In genomic region chr12:104455594-104456416, GRCh38 we compare ENCODE assay signal across 8 cellular contexts. TPM values are rescaled to one million over a fixed set of nuclear protein-coding genes. Genes with fewer than 3 reads are reported as not detected.
DNase-seq lines count a peak whose midpoint lies in the region; ATAC-seq and TF ChIP-seq lines count a peak whose summit lies in the region.

No MANE protein-coding gene starts in this region.

- no peak overlapping the region for H3K27ac ChIP-seq in SU-DHL-6 (ENCODE audit: low read depth, low read length)
- H3K27ac ChIP-seq in rectal smooth muscle tissue (ENCODE audit: low read depth, low read length) = peak overlapping the region; percentile 31

- H3K4me1 ChIP-seq in rectal smooth muscle tissue (ENCODE audit: control insufficient read depth, insufficient read depth, low read length) = peaks cover 2% of the 10 kb centered on the region

- no peak for DNase-seq in GM12865 (ENCODE audit: low read depth)
- DNase-seq in fibroblast of mammary gland (ENCODE audit: low read depth) = no peak
- DNase-seq in kidney tubule cell (ENCODE audit: low spot score) = no peak
- no peak for DNase-seq in dermis blood vessel endothelial cell

- H2AFZ ChIP-seq in SU-DHL-6 (ENCODE audit: low read depth, low read length, severe bottlenecking) = no peak overlapping the region

- H3K9me2 ChIP-seq in SU-DHL-6 (replicated peaks; ENCODE audit: insufficient read depth, low read length) = no peaks in the 10 kb centered on the region

- H3K4me2 ChIP-seq in SU-DHL-6 (ENCODE audit: low read depth, low read length, poor library complexity, severe bottlenecking) = peak overlapping the region; percentile 84

- H3K27me3 ChIP-seq in SU-DHL-6 (ENCODE audit: low read length) = no peaks in the 10 kb centered on the region
- peaks cover 2% of the 10 kb centered on the region for H3K27me3 ChIP-seq in rectal smooth muscle tissue (ENCODE audit: control insufficient read depth, insufficient read depth, low read length)

- H4K20me1 ChIP-seq in SU-DHL-6 (ENCODE audit: low read depth, low read length) = no peaks in the 10 kb centered on the region

- 0 out of 2 replicates have a peak, but pooled peaks cover 3% of the 10 kb centered on the region for H3K9me3 ChIP-seq in SU-DHL-6 (ENCODE audit: insufficient read depth, low read length)

- H3F3A ChIP-seq in SU-DHL-6 (ENCODE audit: insufficient read depth) = no peaks in the 10 kb centered on the region

- no peak overlapping the region for H3K9ac ChIP-seq in SU-DHL-6 (ENCODE audit: low read length)
- peak overlapping the region; percentile 60 for H3K9ac ChIP-seq in rectal smooth muscle tissue (ENCODE audit: low read length)

- no peaks in the 10 kb centered on the region for H3K36me3 ChIP-seq in SU-DHL-6 (ENCODE audit: low read length)
- H3K36me3 ChIP-seq in rectal smooth muscle tissue (ENCODE audit: control insufficient read depth, insufficient read depth, low read length) = no peaks in the 10 kb centered on the region

- H3K4me3 ChIP-seq in GM12865 (ENCODE audit: low read depth, low read length) (peak overlapping the region; percentile 79), SU-DHL-6 (ENCODE audit: insufficient read depth, low read length, poor library complexity, severe bottlenecking) (peak overlapping the region; percentile 59), fibroblast of mammary gland (ENCODE audit: control insufficient read depth, low read depth, low read length) (peak overlapping the region; percentile 88), rectal smooth muscle tissue (ENCODE audit: low read length) (peak overlapping the region; percentile 79)

- no peaks in the 10 kb centered on the region for H3K79me2 ChIP-seq in SU-DHL-6 (ENCODE audit: insufficient read depth, low read length)

- no peak for TF ChIP-seq CTCF in GM12865 (IDR thresholded peaks at IDR 0.05; ENCODE audit: insufficient read depth, low read depth, low read length, missing control alignments)
- TF ChIP-seq CTCF in SU-DHL-6 (IDR thresholded peaks at IDR 0.05; ENCODE audit: insufficient read depth, low read length, poor library complexity, severe bottlenecking) = no peak
- TF ChIP-seq CTCF in fibroblast of mammary gland (conservative IDR thresholded peaks at IDR 0.05; ENCODE audit: control insufficient read depth, insufficient read depth, low read depth, low read length) = no peak

- ATAC-seq in GM18517 (IDR thresholded peaks at IDR 0.05; ENCODE audit: unreplicated experiment) (no peak), HG03280 (IDR thresholded peaks at IDR 0.05; ENCODE audit: unreplicated experiment) (no peak)

RNA-seq across cellular contexts. Expression of gene CHST11, which starts 0.9 kb away (rescaled TPM):
- 7.6 and 10.0 TPM in 2 replicates for total RNA-seq in dermis blood vessel endothelial cell
